17 cellular contexts compared by ENCODE assay signal in the genomic region with DNA sequence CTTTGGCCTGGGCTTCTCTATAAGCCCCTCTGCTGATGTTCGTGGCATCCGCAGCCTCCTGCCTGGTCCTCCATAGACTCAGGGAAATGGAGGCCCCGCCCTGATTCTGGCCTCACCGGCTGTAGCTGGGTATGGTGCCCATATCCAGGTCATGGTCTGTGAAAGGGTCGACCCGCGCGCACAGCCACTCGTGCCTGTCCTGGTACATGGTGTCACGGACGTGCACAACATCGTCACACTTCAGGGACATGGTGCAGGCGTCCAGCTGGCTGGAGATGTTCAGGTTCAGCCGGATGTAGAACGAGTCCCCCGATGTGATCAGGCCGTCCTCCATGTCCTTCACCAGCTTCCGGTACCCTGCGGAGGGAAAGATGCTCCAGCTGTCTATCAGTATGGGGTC.
DNase-seq lines count a peak whose midpoint lies in the region; ATAC-seq, FAIRE-seq and TF ChIP-seq lines count a peak whose summit lies in the region.
"Had no signal": no experiment of that assay in that cellular context is flagged by ENCODE, and none has a peak within 500 bp of the region (broad histone marks: within the 10 kb centered on the region; RNA-seq: fewer than 3 reads in every experiment).

No MANE protein-coding gene starts in this region.

- H3K4me2 ChIP-seq in neuronal stem cell (ENCODE audit: insufficient read depth, low read length, poor library complexity, severe bottlenecking), result no peak overlapping the region

- peaks cover 0 to 10% (median 0%) of the 10 kb centered on the region in 3 experiments for H3K27me3 ChIP-seq in neuronal stem cell (ENCODE audit: control insufficient read depth in 3 of 3, insufficient read depth in 3 of 3, low read depth in 1 of 3, low read length in 3 of 3)

- H3K36me3 ChIP-seq in neuronal stem cell (replicated peaks in 1 of 2; ENCODE audit: control insufficient read depth in 2 of 2, insufficient read depth in 2 of 2, low read length in 2 of 2), result no peaks in the 10 kb centered on the region

- peak overlapping the region; percentile 65 for H4K91ac ChIP-seq in neuronal stem cell (ENCODE audit: low read depth, low read length, poor library complexity)

- no peak for DNase-seq in activated T-cell treated with anti-CD3 and anti-CD28 coated beads, Interleukin-2, amount 50 U/mL, for 24 hours
- DNase-seq in activated T-cell treated with anti-CD3 and anti-CD28 coated beads, Interleukin-2, amount 50 U/mL, for 72 hours, result no peak
- DNase-seq in GM12891 (ENCODE audit: insufficient read length, low spot score) (no peak), neuronal stem cell (ENCODE audit: low spot score) (no peak), T-helper 17 cell (no peak), NCI-H82 (lab: John Stamatoyannopoulos, UW) (no peak)
- no peak for DNase-seq in stimulated activated CD8-positive, alpha-beta memory T cell treated with anti-CD3 and anti-CD28 coated beads, Interleukin-4, amount 100 ng/mL, for 48 hours
- DNase-seq: C1 segment of cervical spinal cord; Calu3; CD4-positive, alpha-beta T cell; DMS 273 treated with DMSO at 0.1 percent for 48 hours; GOT3; H9 had no signal

- no peaks in the 10 kb centered on the region for H3K79me1 ChIP-seq in neuronal stem cell (ENCODE audit: low read depth, low read length)

- H3K9ac ChIP-seq in neuronal stem cell (ENCODE audit: low read depth, low read length, poor library complexity), result no peak overlapping the region

- no peaks in the 10 kb centered on the region for H3K9me3 Mint-ChIP-seq in activated T-cell treated with anti-CD3 and anti-CD28 coated beads, Interleukin-2, amount 50 U/mL, for 24 hours
- peaks cover 0 to 4% of the 10 kb centered on the region in 2 donors for H3K9me3 Mint-ChIP-seq in activated T-cell treated with anti-CD3 and anti-CD28 coated beads, Interleukin-2, amount 50 U/mL, for 72 hours
- H3K9me3 Mint-ChIP-seq in activated T-helper 17 cell treated with anti-CD3 and anti-CD28 coated beads, Interleukin-2, amount 50 U/mL, for 72 hours, result no peaks in the 10 kb centered on the region
- H3K9me3 Mint-ChIP-seq: CD4-positive, alpha-beta T cell had no signal

- FAIRE-seq in GM12891 (lab: Jason Lieb, UNC), result no peak
- FAIRE-seq: GM12892, HepG2 had no signal

- H3K4me3 ChIP-seq in neuronal stem cell (ENCODE audit: low read length in 2 of 2), result no peak overlapping the region

- no peak overlapping the region for H3K27ac ChIP-seq in neuronal stem cell (replicated peaks; ENCODE audit: low read length)

- H3K18ac ChIP-seq in neuronal stem cell (ENCODE audit: low read length), result no peak overlapping the region

- TF ChIP-seq POLR2A in GM12891 (IDR thresholded peaks at IDR 0.05; ENCODE audit: low read depth, low read length), result no peak

- H2AFZ ChIP-seq in neuronal stem cell (ENCODE audit: low read length), result no peak overlapping the region

- H3K27ac Mint-ChIP-seq in activated T-cell treated with anti-CD3 and anti-CD28 coated beads, Interleukin-2, amount 50 U/mL, for 24 hours, result peak overlapping the region; percentile 53
- no peak overlapping the region for H3K27ac Mint-ChIP-seq in activated T-cell treated with anti-CD3 and anti-CD28 coated beads, Interleukin-2, amount 50 U/mL, for 72 hours
- H3K27ac Mint-ChIP-seq in activated T-helper 17 cell treated with anti-CD3 and anti-CD28 coated beads, Interleukin-2, amount 50 U/mL, for 72 hours, result no peak overlapping the region
- no peak overlapping the region for H3K27ac Mint-ChIP-seq in T-helper 17 cell
- H3K27ac Mint-ChIP-seq: B cell; CD4-positive, alpha-beta T cell had no signal

- no peak overlapping the region for H4K8ac ChIP-seq in neuronal stem cell (ENCODE audit: low read depth, low read length)

- H3K4me3 Mint-ChIP-seq in activated T-cell treated with anti-CD3 and anti-CD28 coated beads, Interleukin-2, amount 50 U/mL, for 24 hours, result no peak overlapping the region
- H3K4me3 Mint-ChIP-seq in activated T-cell treated with anti-CD3 and anti-CD28 coated beads, Interleukin-2, amount 50 U/mL, for 72 hours, result no peak overlapping the region
- H3K4me3 Mint-ChIP-seq in activated T-helper 17 cell treated with anti-CD3 and anti-CD28 coated beads, Interleukin-2, amount 50 U/mL, for 72 hours, result no peak overlapping the region
- H3K4me3 Mint-ChIP-seq in T-helper 17 cell, result no peak overlapping the region
- H3K4me3 Mint-ChIP-seq: B cell; CD4-positive, alpha-beta T cell; H9 had no signal

- H2BK5ac ChIP-seq in neuronal stem cell (ENCODE audit: low read length), result no peak overlapping the region

- no peak overlapping the region for H3K4ac ChIP-seq in neuronal stem cell (ENCODE audit: low read length)

- H3K4me1 Mint-ChIP-seq in activated T-cell treated with anti-CD3 and anti-CD28 coated beads, Interleukin-2, amount 50 U/mL, for 24 hours (ENCODE audit: low read depth), result no peaks in the 10 kb centered on the region
- no peaks in the 10 kb centered on the region for H3K4me1 Mint-ChIP-seq in activated T-cell treated with anti-CD3 and anti-CD28 coated beads, Interleukin-2, amount 50 U/mL, for 72 hours (ENCODE audit: low read depth)
- H3K4me1 Mint-ChIP-seq in activated T-helper 17 cell treated with anti-CD3 and anti-CD28 coated beads, Interleukin-2, amount 50 U/mL, for 72 hours, result peaks cover 7% of the 10 kb centered on the region
- peaks cover 8% of the 10 kb centered on the region for H3K4me1 Mint-ChIP-seq in T-helper 17 cell
- H3K4me1 Mint-ChIP-seq: B cell had no signal

- no CpG with 5 or more reads among the region's 19 CpGs for WGBS in neuronal stem cell (ENCODE audit: extremely low coverage in 2 of 2, insufficient read length in 2 of 2, insufficient replicate concordance in 1 of 2), 2 donors

- no peak overlapping the region for H3K23ac ChIP-seq in neuronal stem cell (ENCODE audit: low read depth, low read length, poor library complexity)

- peaks cover 96% of the 10 kb centered on the region for H3K36me3 Mint-ChIP-seq in activated T-cell treated with anti-CD3 and anti-CD28 coated beads, Interleukin-2, amount 50 U/mL, for 24 hours (ENCODE audit: low read depth)
- peaks cover 20 to 28% of the 10 kb centered on the region in 2 donors for H3K36me3 Mint-ChIP-seq in activated T-cell treated with anti-CD3 and anti-CD28 coated beads, Interleukin-2, amount 50 U/mL, for 72 hours (ENCODE audit: insufficient read depth in 2 of 2)
- H3K36me3 Mint-ChIP-seq in activated T-helper 17 cell treated with anti-CD3 and anti-CD28 coated beads, Interleukin-2, amount 50 U/mL, for 72 hours (ENCODE audit: low read depth), result peaks cover 93% of the 10 kb centered on the region
- H3K36me3 Mint-ChIP-seq in T-helper 17 cell (ENCODE audit: low read depth), result peaks cover 12% of the 10 kb centered on the region

- H2AK5ac ChIP-seq in neuronal stem cell (ENCODE audit: low read depth, low read length), result peak overlapping the region; percentile 86

- no peak overlapping the region for H2BK12ac ChIP-seq in neuronal stem cell (ENCODE audit: low read length)

- no peak for ATAC-seq in activated T-cell treated with anti-CD3 and anti-CD28 coated beads, Interleukin-2, amount 50 U/mL, for 72 hours (replicated peaks in 1 of 2)
- ATAC-seq in activated T-helper 17 cell treated with anti-CD3 and anti-CD28 coated beads, Interleukin-2, amount 50 U/mL, for 72 hours (replicated peaks), result peak; percentile 7
- no peak for ATAC-seq in T-helper 17 cell
- ATAC-seq: HepG2 had no signal

- no peaks in the 10 kb centered on the region for H3K27me3 Mint-ChIP-seq in activated T-cell treated with anti-CD3 and anti-CD28 coated beads, Interleukin-2, amount 50 U/mL, for 24 hours
- H3K27me3 Mint-ChIP-seq in activated T-cell treated with anti-CD3 and anti-CD28 coated beads, Interleukin-2, amount 50 U/mL, for 72 hours (ENCODE audit: low read depth), result no peaks in the 10 kb centered on the region
- H3K27me3 Mint-ChIP-seq in activated T-helper 17 cell treated with anti-CD3 and anti-CD28 coated beads, Interleukin-2, amount 50 U/mL, for 72 hours, result no peaks in the 10 kb centered on the region
- no peaks in the 10 kb centered on the region for H3K27me3 Mint-ChIP-seq in T-helper 17 cell
- H3K27me3 Mint-ChIP-seq: B cell; CD4-positive, alpha-beta T cell had no signal

- no peak overlapping the region for H3K14ac ChIP-seq in neuronal stem cell (ENCODE audit: low read length)

- H3K4me1 ChIP-seq in neuronal stem cell (ENCODE audit: control insufficient read depth in 2 of 2, insufficient read depth in 1 of 2, low read depth in 1 of 2, low read length in 2 of 2), result peaks cover 9 to 13% of the 10 kb centered on the region in 2 donors

- H2BK15ac ChIP-seq in neuronal stem cell (ENCODE audit: low read length), result peak overlapping the region; percentile 54

- H3K9me3 ChIP-seq in neuronal stem cell (replicated peaks in 1 of 2; ENCODE audit: control insufficient read depth in 2 of 2, insufficient read depth in 1 of 2, low read depth in 1 of 2, low read length in 2 of 2) (no peaks in the 10 kb centered on the region), T-helper 17 cell (ENCODE audit: control insufficient read depth, low read length, poor library complexity, severe bottlenecking) (no peaks in the 10 kb centered on the region)

- no peak overlapping the region for H2BK120ac ChIP-seq in neuronal stem cell (ENCODE audit: low read depth, low read length)

TF ChIP-seq in GM12891, 5 proteins besides CTCF, POLR2A, EP300 and RAD21:
- TF ChIP-seq PAX5 (IDR thresholded peaks at IDR 0.05; ENCODE audit: insufficient read depth, low read length, severe bottlenecking), result no peak
- TF ChIP-seq POLR2AphosphoS5 (IDR thresholded peaks at IDR 0.05; ENCODE audit: low read depth, low read length), result peak; percentile 36; the same call in 1 of the 2 replicates
